Comparison of ENCODE assay signal across 16 cellular contexts in genomic region chr4:108044951-108045686, GRCh38. TPM values are rescaled to one million over a fixed set of nuclear protein-coding genes. Genes with fewer than 3 reads are reported as not detected.
A peak's percentile ranks its signal among the peaks of the same experiment; 100 is the strongest.
DNase-seq lines count a peak whose midpoint lies in the region; ATAC-seq and TF ChIP-seq lines count a peak whose summit lies in the region.
"Had no signal": no experiment of that assay in that cellular context is flagged by ENCODE, and none has a peak within 500 bp of the region (broad histone marks: within the 10 kb centered on the region; RNA-seq: fewer than 3 reads in every experiment).

No MANE protein-coding gene starts in this region.

- peaks cover 20% of the 10 kb centered on the region for H3K36me3 ChIP-seq in CD8-positive, alpha-beta memory T cell (ENCODE audit: insufficient read depth, low read length)
- no peaks in the 10 kb centered on the region for H3K36me3 ChIP-seq in left lung
- H3K36me3 ChIP-seq: gastrocnemius medialis, spleen had no signal

- peaks cover 26 to 38% (median 33%) of the 10 kb centered on the region in 3 donors for H3K4me1 Mint-ChIP-seq in CD8-positive, alpha-beta memory T cell
- H3K4me1 Mint-ChIP-seq in activated T-helper 17 cell treated with anti-CD3 and anti-CD28 coated beads, Interleukin-2, amount 50 U/mL, for 72 hours, result peaks cover 19% of the 10 kb centered on the region
- H3K4me1 Mint-ChIP-seq in immature natural killer cell, result peaks cover under 1 to 4% of the 10 kb centered on the region in 2 donors
- H3K4me1 Mint-ChIP-seq: endodermal cell had no signal

- H3K9me3 Mint-ChIP-seq in CD8-positive, alpha-beta memory T cell, result no peaks in the 10 kb centered on the region
- H3K9me3 Mint-ChIP-seq in activated T-helper 17 cell treated with anti-CD3 and anti-CD28 coated beads, Interleukin-2, amount 50 U/mL, for 72 hours, result no peaks in the 10 kb centered on the region
- no peaks in the 10 kb centered on the region for H3K9me3 Mint-ChIP-seq in immature natural killer cell
- H3K9me3 Mint-ChIP-seq: endodermal cell had no signal

- H3K36me3 Mint-ChIP-seq in CD8-positive, alpha-beta memory T cell, result peaks cover 0 to 24% (median 6%) of the 10 kb centered on the region in 3 donors
- H3K36me3 Mint-ChIP-seq in activated T-helper 17 cell treated with anti-CD3 and anti-CD28 coated beads, Interleukin-2, amount 50 U/mL, for 72 hours (ENCODE audit: low read depth), result peaks cover 42% of the 10 kb centered on the region
- peaks cover 0 to 3% (median 0%) of the 10 kb centered on the region in 3 donors for H3K36me3 Mint-ChIP-seq in immature natural killer cell

- TF ChIP-seq CTCF in 22Rv1 (IDR thresholded peaks at IDR 0.05), result no peak
- TF ChIP-seq CTCF in left lung (IDR thresholded peaks at IDR 0.05), result no peak

- H3K9me3 ChIP-seq in CD8-positive, alpha-beta memory T cell (ENCODE audit: low read length), result no peaks in the 10 kb centered on the region
- H3K9me3 ChIP-seq in left lung, result no peaks in the 10 kb centered on the region
- H3K9me3 ChIP-seq: gastrocnemius medialis, spleen had no signal

- intact Hi-C loops in left lung (cut with DNase I), result no loop called here

- CTCF ChIA-PET in CD8-positive, alpha-beta memory T cell (lab: Charles Lee), result no interaction called here

- H3K4me3 Mint-ChIP-seq in CD8-positive, alpha-beta memory T cell, result no peak overlapping the region
- H3K4me3 Mint-ChIP-seq in activated T-helper 17 cell treated with anti-CD3 and anti-CD28 coated beads, Interleukin-2, amount 50 U/mL, for 72 hours, result no peak overlapping the region
- H3K4me3 Mint-ChIP-seq in immature natural killer cell, result no peak overlapping the region
- H3K4me3 Mint-ChIP-seq: endodermal cell had no signal

- H3K27me3 Mint-ChIP-seq in CD8-positive, alpha-beta memory T cell, result no peaks in the 10 kb centered on the region
- no peaks in the 10 kb centered on the region for H3K27me3 Mint-ChIP-seq in activated T-helper 17 cell treated with anti-CD3 and anti-CD28 coated beads, Interleukin-2, amount 50 U/mL, for 72 hours
- H3K27me3 Mint-ChIP-seq in immature natural killer cell (ENCODE audit: low read depth in 3 of 3), result no peaks in the 10 kb centered on the region

- no peak overlapping the region for H3K4me3 ChIP-seq in CD8-positive, alpha-beta memory T cell (ENCODE audit: low read length)
- no peak overlapping the region for H3K4me3 ChIP-seq in left lung
- H3K4me3 ChIP-seq: gastrocnemius medialis, spleen had no signal

- no peak for DNase-seq in CD8-positive, alpha-beta memory T cell
- DNase-seq in left lung, result no peak
- DNase-seq in GF-D8 (lab: John Stamatoyannopoulos, UW), result no peak
- no peak for DNase-seq in NCI-H2107 treated with DMSO at 0.1 percent for 48 hours (lab: John Stamatoyannopoulos, UW; ENCODE audit: unreplicated experiment)
- DNase-seq in immature natural killer cell, result no peak
- DNase-seq in Ammon's horn (ENCODE audit: low spot score), result no peak
- DNase-seq: activated CD4-positive, alpha-beta T cell treated with anti-CD3 and anti-CD28 coated beads, Interleukin-2, amount 50 U/mL, for 1 hour; activated gamma-delta T cell; endodermal cell; NCI-H1092; NCI-H2171; NCI-H82; spleen had no signal

- H3K27ac Mint-ChIP-seq in CD8-positive, alpha-beta memory T cell, result peak overlapping the region in 5 of 8 donors; percentile 2 to 80 (median 61)
- H3K27ac Mint-ChIP-seq in activated T-helper 17 cell treated with anti-CD3 and anti-CD28 coated beads, Interleukin-2, amount 50 U/mL, for 72 hours, result peak overlapping the region; percentile 75
- no peak overlapping the region for H3K27ac Mint-ChIP-seq in immature natural killer cell
- H3K27ac Mint-ChIP-seq: endodermal cell had no signal

- peaks cover 30% of the 10 kb centered on the region for H3K4me1 ChIP-seq in CD8-positive, alpha-beta memory T cell (ENCODE audit: insufficient read depth, low read length)
- H3K4me1 ChIP-seq in left lung, result no peaks in the 10 kb centered on the region

- ATAC-seq in activated T-helper 17 cell treated with anti-CD3 and anti-CD28 coated beads, Interleukin-2, amount 50 U/mL, for 72 hours (replicated peaks), result peak; percentile 57
- peak; percentile 39 for ATAC-seq in left lung

- H3K27ac ChIP-seq in 22Rv1, result peak overlapping the region; percentile 21
- no peak overlapping the region for H3K27ac ChIP-seq in CD8-positive, alpha-beta memory T cell (ENCODE audit: low read depth, low read length)
- H3K27ac ChIP-seq in left lung, result no peak overlapping the region
- H3K27ac ChIP-seq: gastrocnemius medialis, spleen had no signal

- H3K27me3 ChIP-seq in CD8-positive, alpha-beta memory T cell (ENCODE audit: insufficient read depth, low read length, poor library complexity, severe bottlenecking), result no peaks in the 10 kb centered on the region
- no peaks in the 10 kb centered on the region for H3K27me3 ChIP-seq in left lung
- H3K27me3 ChIP-seq: gastrocnemius medialis, spleen had no signal

- POLR2A ChIA-PET in CD8-positive, alpha-beta memory T cell (lab: Charles Lee), result no interaction called here

RNA-seq across cellular contexts. Expression of gene HADH, which starts 55.4 kb away (rescaled TPM):
- total RNA-seq in CD8-positive, alpha-beta memory T cell, result 10 to 100 TPM; 38.5 to 40.9 TPM
- 33.6 TPM for polyA plus RNA-seq in CD8-positive, alpha-beta memory T cell
- total RNA-seq in activated T-helper 17 cell treated with anti-CD3 and anti-CD28 coated beads, Interleukin-2, amount 50 U/mL, for 72 hours, result 10 to 100 TPM; 26.8 to 36.5 TPM
- 10 to 100 TPM; 40.3 to 45.9 TPM for total RNA-seq in left lung
- polyA plus RNA-seq in immature natural killer cell, result 10 to 100 TPM; 33.0 to 42.8 (median 38.1) TPM

Comparison
In these comparisons a context has a peak if more than half of its experiments do, and no peak if none do; other contexts are left out.
1. H3K27ac Mint-ChIP-seq: peak in CD8-positive, alpha-beta memory T cell (5 of 8) and activated T-helper 17 cell treated with anti-CD3 and anti-CD28 coated beads, Interleukin-2, amount 50 U/mL, for 72 hours (single experiment); none in immature natural killer cell (0 of 6).